17 cellular contexts compared by ENCODE assay signal in genomic region chr2:59776726-59777008, GRCh38.
A peak's percentile ranks its signal among the peaks of the same experiment; 100 is the strongest.
DNase-seq lines count a peak whose midpoint lies in the region; ATAC-seq and TF ChIP-seq lines count a peak whose summit lies in the region.
"Had no signal": no experiment of that assay in that cellular context is flagged by ENCODE, and none has a peak within 500 bp of the region (broad histone marks: within the 10 kb centered on the region; RNA-seq: fewer than 3 reads in every experiment).

No MANE protein-coding gene starts in this region.

- H3K27ac ChIP-seq in H9 (ENCODE audit: insufficient read length, low read depth, low read length) (no peak overlapping the region), psoas muscle (no peak overlapping the region), subcutaneous abdominal adipose tissue (ENCODE audit: low read depth, low read length) (peak overlapping the region; percentile 78)
- H3K27ac ChIP-seq: 22Rv1; A549; BLaER1 treated with 17β-estradiol and CSF1 and Interleukin-3, amounts not matched to agents 10 nM and 100 nM; C4-2B had no signal

- no peak overlapping the region for H3K4me2 ChIP-seq in H9 (ENCODE audit: insufficient read depth, insufficient read length, low read length)
- H3K4me2 ChIP-seq: A549; BLaER1 treated with 17β-estradiol and CSF1 and Interleukin-3, amounts not matched to agents 10 nM and 100 nM had no signal

- H3K36me3 ChIP-seq in psoas muscle (ENCODE audit: insufficient read depth in 1 of 2, low read depth in 1 of 2) = no peaks in the 10 kb centered on the region
- H3K36me3 ChIP-seq in subcutaneous abdominal adipose tissue (ENCODE audit: control insufficient read depth in 5 of 5, insufficient read depth in 5 of 5, low read length in 5 of 5) = no peaks in the 10 kb centered on the region
- H3K36me3 ChIP-seq: BLaER1 treated with 17β-estradiol and CSF1 and Interleukin-3, amounts not matched to agents 10 nM and 100 nM had no signal

- no peak overlapping the region for H3K56ac ChIP-seq in H9 (ENCODE audit: insufficient read length, low read depth, low read length)

- intact Hi-C loops in psoas muscle (cut with DNase I) = no loop called here

- no peak for DNase-seq in H9
- DNase-seq in psoas muscle = no peak
- no peak for DNase-seq in NCI-H345 treated with DMSO at 0.1 percent for 48 hours (lab: John Stamatoyannopoulos, UW; ENCODE audit: unreplicated experiment)
- DNase-seq: AML-193; Caco-2; Calu3; CD4-positive, alpha-beta T cell; CD8-positive, alpha-beta T cell; DMS79 treated with DMSO at 0.1 percent for 48 hours; GF-D8 had no signal

- H3K4me1 ChIP-seq in H9 (ENCODE audit: insufficient read depth, low read length) (no peaks in the 10 kb centered on the region), psoas muscle (peaks cover 19% of the 10 kb centered on the region), subcutaneous abdominal adipose tissue (ENCODE audit: control insufficient read depth in 5 of 5, insufficient read depth in 5 of 5, low read length in 5 of 5) (peaks cover 0 to 52% (median 20%) of the 10 kb centered on the region in 5 donors)
- H3K4me1 ChIP-seq: A549, Caco-2 had no signal

- H2AFZ ChIP-seq in H9 (ENCODE audit: low read length) = no peak overlapping the region

- no peaks in the 10 kb centered on the region for H3K79me2 ChIP-seq in H9 (ENCODE audit: insufficient read depth, low read length)

- H2BK12ac ChIP-seq in H9 (ENCODE audit: insufficient read length, low read depth, low read length) = no peak overlapping the region

- H3K4me3 ChIP-seq in psoas muscle = no peak overlapping the region
- H3K4me3 ChIP-seq in subcutaneous abdominal adipose tissue (ENCODE audit: low read depth in 1 of 5, low read length in 5 of 5) = no peak overlapping the region
- H3K4me3 ChIP-seq: A549; BLaER1 treated with 17β-estradiol and CSF1 and Interleukin-3, amounts not matched to agents 10 nM and 100 nM had no signal

- H3K4me3 Mint-ChIP-seq in H9 = no peak overlapping the region
- H3K4me3 Mint-ChIP-seq: B cell; CD4-positive, alpha-beta T cell; CD8-positive, alpha-beta T cell had no signal

- H4K20me1 ChIP-seq in H9 (ENCODE audit: control insufficient read depth, insufficient read depth, insufficient read length) = no peaks in the 10 kb centered on the region
- H4K20me1 ChIP-seq: BLaER1 treated with 17β-estradiol and CSF1 and Interleukin-3, amounts not matched to agents 10 nM and 100 nM had no signal

- no peaks in the 10 kb centered on the region for H3K4me1 Mint-ChIP-seq in H9
- H3K4me1 Mint-ChIP-seq: B cell had no signal

- H3K9me3 ChIP-seq in H9 (ENCODE audit: control insufficient read depth, low read depth, low read length) (no peaks in the 10 kb centered on the region), psoas muscle (no peaks in the 10 kb centered on the region), subcutaneous abdominal adipose tissue (ENCODE audit: control insufficient read depth in 5 of 5, low read length in 5 of 5) (no peaks in the 10 kb centered on the region)
- H3K9me3 ChIP-seq: A549; BLaER1 treated with 17β-estradiol and CSF1 and Interleukin-3, amounts not matched to agents 10 nM and 100 nM; Caco-2 had no signal

- H3K23me2 ChIP-seq in H9 (ENCODE audit: insufficient read length, low read depth, low read length, poor library complexity, severe bottlenecking) = no peaks in the 10 kb centered on the region

- ATAC-seq in psoas muscle = peak; percentile 62 to 89 (median 75)
- no peak for ATAC-seq in GM21515 (IDR thresholded peaks at IDR 0.05; ENCODE audit: unreplicated experiment)
- ATAC-seq: A549; CD8-positive, alpha-beta T cell had no signal

- H2BK15ac ChIP-seq in H9 (ENCODE audit: low read depth, low read length) = no peak overlapping the region

- no peak overlapping the region for H4K5ac ChIP-seq in H9 (ENCODE audit: insufficient read length, low read depth, low read length)

- no peak overlapping the region for H2BK120ac ChIP-seq in H9 (ENCODE audit: low read depth, low read length, poor library complexity, severe bottlenecking)

- H3K23ac ChIP-seq in H9 (ENCODE audit: insufficient read length, low read depth, low read length) = peak overlapping the region; percentile 49

- H4K91ac ChIP-seq in H9 (ENCODE audit: insufficient read length, low read depth, low read length) = no peak overlapping the region

- H3K14ac ChIP-seq in H9 (ENCODE audit: insufficient read depth, low read length) = no peak overlapping the region

- WGBS in H9 (ENCODE audit: extremely low coverage, insufficient read length, low lambda C conversion rate) = no CpG with 5 or more reads among the region's 1 CpG
- WGBS in psoas muscle, 3 donors = 25 to 59% (median 42%) methylated on average over 1 of the region's 1 CpG

- no peaks in the 10 kb centered on the region for H3K27me3 Mint-ChIP-seq in H9 (ENCODE audit: low read depth)
- H3K27me3 Mint-ChIP-seq: B cell; CD4-positive, alpha-beta T cell had no signal

- H3K27me3 ChIP-seq in H9 (ENCODE audit: insufficient read depth, low read length) (no peaks in the 10 kb centered on the region), psoas muscle (ENCODE audit: insufficient read depth in 3 of 3, low read length in 2 of 3) (no peaks in the 10 kb centered on the region), subcutaneous abdominal adipose tissue (ENCODE audit: control insufficient read depth in 5 of 5, insufficient read depth in 4 of 5, low read length in 5 of 5) (no peaks in the 10 kb centered on the region)
- H3K27me3 ChIP-seq: BLaER1 treated with 17β-estradiol and CSF1 and Interleukin-3, amounts not matched to agents 10 nM and 100 nM had no signal

- H2BK5ac ChIP-seq in H9 (ENCODE audit: insufficient read length, low read length) = no peak overlapping the region

- H3K79me1 ChIP-seq in H9 (ENCODE audit: insufficient read depth, low read depth, low read length, poor library complexity, severe bottlenecking) = no peaks in the 10 kb centered on the region

- H2BK20ac ChIP-seq in H9 (ENCODE audit: low read depth, low read length, poor library complexity, severe bottlenecking) = no peak overlapping the region

- no peak for TF ChIP-seq CTCF in H9 (conservative IDR thresholded peaks at IDR 0.05)
- no peak for TF ChIP-seq CTCF in psoas muscle (IDR thresholded peaks at IDR 0.05)

- no peak overlapping the region for H3K4ac ChIP-seq in H9 (ENCODE audit: low read depth, low read length)

- H3K36me3 Mint-ChIP-seq in H9 (ENCODE audit: insufficient read depth in 1 of 3, low read depth in 3 of 3) = no peaks in the 10 kb centered on the region
- H3K36me3 Mint-ChIP-seq: CD8-positive, alpha-beta T cell had no signal

- H4K8ac ChIP-seq in H9 (replicated peaks; ENCODE audit: insufficient read length, low read depth, low read length) = no peak overlapping the region

- H3K9me3 Mint-ChIP-seq in H9 = no peaks in the 10 kb centered on the region
- H3K9me3 Mint-ChIP-seq: CD4-positive, alpha-beta T cell; CD8-positive, alpha-beta T cell had no signal

- H3K27ac Mint-ChIP-seq in H9 = no peak overlapping the region
- H3K27ac Mint-ChIP-seq: B cell; CD4-positive, alpha-beta T cell; CD8-positive, alpha-beta T cell had no signal

- no peak overlapping the region for H3K18ac ChIP-seq in H9 (ENCODE audit: insufficient read length, low read depth, low read length)

- no peak overlapping the region for H2AK5ac ChIP-seq in H9 (ENCODE audit: insufficient read length, low read length)

- no peak overlapping the region for H3K9ac ChIP-seq in H9 (ENCODE audit: extremely low read depth, insufficient read length, low read length)
- peak overlapping the region in 1 of 5 donors; percentile 51 for H3K9ac ChIP-seq in subcutaneous abdominal adipose tissue (ENCODE audit: low read length in 5 of 5)
- H3K9ac ChIP-seq: BLaER1 treated with 17β-estradiol and CSF1 and Interleukin-3, amounts not matched to agents 10 nM and 100 nM had no signal

- H3T11ph ChIP-seq in H9 (ENCODE audit: low read length) = no peak overlapping the region
